16 cellular contexts compared by ENCODE assay signal in the genomic region with DNA sequence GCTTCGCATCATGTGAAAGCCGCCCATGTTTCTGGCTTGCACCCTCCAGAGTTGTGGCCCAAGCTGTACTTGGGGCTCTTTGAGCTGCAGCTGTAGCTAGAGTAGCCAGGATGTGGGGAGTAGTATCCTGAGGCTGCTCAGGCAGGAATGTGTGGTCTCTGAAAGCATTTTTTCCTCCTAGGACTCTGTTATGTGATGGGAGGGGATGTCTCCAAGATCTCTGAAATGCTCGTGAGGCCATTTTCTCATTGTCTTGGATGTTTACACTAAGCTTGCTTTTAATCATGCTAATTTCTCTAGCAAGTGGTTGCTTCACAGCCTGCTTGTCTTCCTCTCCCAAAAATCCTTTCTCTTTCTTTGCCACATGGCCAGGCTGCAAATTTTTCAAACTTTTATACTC.
DNase-seq lines count a peak whose midpoint lies in the region; ATAC-seq and TF ChIP-seq lines count a peak whose summit lies in the region.
"Had no signal": no experiment of that assay in that cellular context is flagged by ENCODE, and none has a peak within 500 bp of the region (broad histone marks: within the 10 kb centered on the region; RNA-seq: fewer than 3 reads in every experiment).

No MANE protein-coding gene starts in this region.

- H2BK12ac ChIP-seq in H9 (ENCODE audit: insufficient read length, low read depth, low read length), result no peak overlapping the region

- H3K4me1 ChIP-seq in H9 (ENCODE audit: insufficient read depth, low read length), result no peaks in the 10 kb centered on the region; the same call in 1 of the 2 replicates
- H3K4me1 ChIP-seq in NT2/D1 (ENCODE audit: insufficient read depth, insufficient read length), result peaks cover 2% of the 10 kb centered on the region
- no peaks in the 10 kb centered on the region for H3K4me1 ChIP-seq in iPS DF 6.9 (ENCODE audit: control insufficient read depth, insufficient read depth, low read length)
- H3K4me1 ChIP-seq in neural progenitor cell, result no peaks in the 10 kb centered on the region
- H3K4me1 ChIP-seq: BLaER1 treated with 17β-estradiol and CSF1 and Interleukin-3, amounts not matched to agents 10 nM and 100 nM; HAP-1 had no signal

- no peak overlapping the region for H2BK15ac ChIP-seq in H9 (ENCODE audit: low read depth, low read length)

- H4K5ac ChIP-seq in H9 (ENCODE audit: insufficient read length, low read depth, low read length), result no peak overlapping the region

- H3K18ac ChIP-seq in H9 (ENCODE audit: insufficient read length, low read depth, low read length), result no peak overlapping the region

- no peak overlapping the region for H3K4me3 Mint-ChIP-seq in H9
- H3K4me3 Mint-ChIP-seq in neural progenitor cell, result no peak overlapping the region
- H3K4me3 Mint-ChIP-seq in activated naive CD4-positive, alpha-beta T cell treated with anti-CD3 and anti-CD28 coated beads for 36 hours, result no peak overlapping the region
- H3K4me3 Mint-ChIP-seq: B cell; CD8-positive, alpha-beta T cell had no signal

- ATAC-seq in GM18519 (IDR thresholded peaks at IDR 0.05; ENCODE audit: low FRiP score, unreplicated experiment), result no peak
- ATAC-seq: CD8-positive, alpha-beta T cell; K562 had no signal

- no peaks in the 10 kb centered on the region for H3K23me2 ChIP-seq in H9 (ENCODE audit: insufficient read length, low read depth, low read length, poor library complexity, severe bottlenecking)

- H3K27me3 ChIP-seq in H9 (ENCODE audit: insufficient read depth, low read length) (no peaks in the 10 kb centered on the region), NT2/D1 (ENCODE audit: insufficient read depth, insufficient read length) (no peaks in the 10 kb centered on the region), iPS DF 6.9 (ENCODE audit: control insufficient read depth, insufficient read depth, low read length) (no peaks in the 10 kb centered on the region), neural progenitor cell (no peaks in the 10 kb centered on the region)
- H3K27me3 ChIP-seq: BLaER1 treated with 17β-estradiol and CSF1 and Interleukin-3, amounts not matched to agents 10 nM and 100 nM had no signal

- WGBS in H9 (ENCODE audit: extremely low coverage, insufficient read length, low lambda C conversion rate), result no CpG with 5 or more reads among the region's 3 CpGs
- WGBS in iPS DF 6.9 (ENCODE audit: insufficient coverage, insufficient read length), result no CpG with 5 or more reads among the region's 3 CpGs

- H3K27me3 Mint-ChIP-seq in H9 (ENCODE audit: low read depth) (no peaks in the 10 kb centered on the region), neural progenitor cell (ENCODE audit: insufficient read depth, low read depth) (peaks cover 3% of the 10 kb centered on the region)
- H3K27me3 Mint-ChIP-seq in activated naive CD4-positive, alpha-beta T cell treated with anti-CD3 and anti-CD28 coated beads for 36 hours (ENCODE audit: low read depth), result no peaks in the 10 kb centered on the region
- H3K27me3 Mint-ChIP-seq: B cell had no signal

- H3F3A ChIP-seq in neural progenitor cell (ENCODE audit: low read depth), result no peaks in the 10 kb centered on the region

- H3K9ac ChIP-seq in H9 (ENCODE audit: extremely low read depth, insufficient read length, low read length) (no peak overlapping the region), NT2/D1 (ENCODE audit: insufficient read length, low read depth) (no peak overlapping the region), neural progenitor cell (no peak overlapping the region)
- H3K9ac ChIP-seq: BLaER1 treated with 17β-estradiol and CSF1 and Interleukin-3, amounts not matched to agents 10 nM and 100 nM had no signal

- no peaks in the 10 kb centered on the region for H4K20me1 ChIP-seq in H9 (ENCODE audit: control insufficient read depth, insufficient read depth, insufficient read length)
- no peaks in the 10 kb centered on the region for H4K20me1 ChIP-seq in neural progenitor cell (ENCODE audit: low read depth)
- H4K20me1 ChIP-seq: BLaER1 treated with 17β-estradiol and CSF1 and Interleukin-3, amounts not matched to agents 10 nM and 100 nM had no signal

- TF ChIP-seq CTCF in H9 (conservative IDR thresholded peaks at IDR 0.05), result no peak
- no peak for TF ChIP-seq CTCF in neural progenitor cell (IDR thresholded peaks at IDR 0.05)

- H3K27ac Mint-ChIP-seq in H9 (peak overlapping the region in 2 of 3 experiments; percentile 83 to 87; a peak in 4 of 7 replicates), neural progenitor cell (no peak overlapping the region)
- H3K27ac Mint-ChIP-seq in activated naive CD4-positive, alpha-beta T cell treated with anti-CD3 and anti-CD28 coated beads for 36 hours, result no peak overlapping the region
- H3K27ac Mint-ChIP-seq: B cell; CD8-positive, alpha-beta T cell had no signal

- H3K9me3 Mint-ChIP-seq in H9 (peaks cover 69% of the 10 kb centered on the region in 2 experiments), neural progenitor cell (peaks cover 47% of the 10 kb centered on the region)
- peaks cover 18% of the 10 kb centered on the region for H3K9me3 Mint-ChIP-seq in activated naive CD4-positive, alpha-beta T cell treated with anti-CD3 and anti-CD28 coated beads for 36 hours

- H3K9me3 ChIP-seq in H9 (ENCODE audit: control insufficient read depth, low read depth, low read length) (no peaks in the 10 kb centered on the region), NT2/D1 (ENCODE audit: insufficient read depth, low read length) (peaks cover 57% of the 10 kb centered on the region), iPS DF 6.9 (ENCODE audit: control insufficient read depth, insufficient read depth, low read length) (no peaks in the 10 kb centered on the region; the same call in 1 of the 2 replicates), neural progenitor cell (ENCODE audit: low read depth) (peaks cover 9% of the 10 kb centered on the region)
- H3K9me3 ChIP-seq: HAP-1 had no signal

- H2AFZ ChIP-seq in H9 (ENCODE audit: low read length) (no peak overlapping the region), neural progenitor cell (replicated peaks) (peak overlapping the region; percentile 42)

- CTCF ChIA-PET in activated naive CD4-positive, alpha-beta T cell treated with anti-CD3 and anti-CD28 coated beads for 36 hours (lab: Charles Lee), result no interaction called here

- H4K91ac ChIP-seq in H9 (ENCODE audit: insufficient read length, low read depth, low read length), result no peak overlapping the region

- peaks cover 12 to 24% of the 10 kb centered on the region in 2 experiments for H3K4me1 Mint-ChIP-seq in H9
- H3K4me1 Mint-ChIP-seq in neural progenitor cell, result no peaks in the 10 kb centered on the region
- H3K4me1 Mint-ChIP-seq in activated naive CD4-positive, alpha-beta T cell treated with anti-CD3 and anti-CD28 coated beads for 36 hours (ENCODE audit: low read depth), result no peaks in the 10 kb centered on the region
- H3K4me1 Mint-ChIP-seq: B cell had no signal

- no peak overlapping the region for H2AK5ac ChIP-seq in H9 (ENCODE audit: insufficient read length, low read length)

- peaks cover 39 to 89% (median 42%) of the 10 kb centered on the region in 3 experiments for H3K36me3 Mint-ChIP-seq in H9 (ENCODE audit: insufficient read depth in 1 of 3, low read depth in 3 of 3)
- no peaks in the 10 kb centered on the region for H3K36me3 Mint-ChIP-seq in neural progenitor cell
- no peaks in the 10 kb centered on the region for H3K36me3 Mint-ChIP-seq in activated naive CD4-positive, alpha-beta T cell treated with anti-CD3 and anti-CD28 coated beads for 36 hours (ENCODE audit: low read depth)
- H3K36me3 Mint-ChIP-seq: CD8-positive, alpha-beta T cell had no signal

- H3K27ac ChIP-seq in H9 (ENCODE audit: insufficient read length, low read depth, low read length) (no peak overlapping the region), iPS DF 6.9 (ENCODE audit: low read length) (no peak overlapping the region), neural progenitor cell (no peak overlapping the region)
- H3K27ac ChIP-seq: BLaER1 treated with 17β-estradiol and CSF1 and Interleukin-3, amounts not matched to agents 10 nM and 100 nM had no signal

- no peak overlapping the region for H2BK120ac ChIP-seq in H9 (ENCODE audit: low read depth, low read length, poor library complexity, severe bottlenecking)

- H3K23ac ChIP-seq in H9 (ENCODE audit: insufficient read length, low read depth, low read length), result no peak overlapping the region

- H3K4me3 ChIP-seq in NT2/D1 (ENCODE audit: insufficient read length, low read depth), result no peak overlapping the region
- no peak overlapping the region for H3K4me3 ChIP-seq in iPS DF 6.9 (ENCODE audit: low read length)
- no peak overlapping the region for H3K4me3 ChIP-seq in neural progenitor cell
- H3K4me3 ChIP-seq: BLaER1 treated with 17β-estradiol and CSF1 and Interleukin-3, amounts not matched to agents 10 nM and 100 nM; HAP-1; K562 had no signal

- no peak overlapping the region for H2BK5ac ChIP-seq in H9 (ENCODE audit: insufficient read length, low read length)

- peak; percentile 49 for DNase-seq in H9
- peak; percentile 85 for DNase-seq in NT2/D1 (ENCODE audit: low read depth, low spot score)
- DNase-seq in iPS DF 6.9 (ENCODE audit: low read depth, low spot score), result peak; percentile 11
- DNase-seq in neural progenitor cell (ENCODE audit: low spot score), result no peak
- no peak for DNase-seq in activated naive CD4-positive, alpha-beta T cell treated with anti-CD3 and anti-CD28 coated beads for 36 hours
- DNase-seq in NCI-H510A treated with DMSO at 0.1 percent for 48 hours (lab: John Stamatoyannopoulos, UW), result no peak
- DNase-seq: Calu3; CD8-positive, alpha-beta T cell; DMS79 treated with DMSO at 0.1 percent for 48 hours; GOT3; IMR-90 had no signal

- no peak overlapping the region for H3K14ac ChIP-seq in H9 (ENCODE audit: insufficient read depth, low read length)

- no peak overlapping the region for H3K4me2 ChIP-seq in H9 (ENCODE audit: insufficient read depth, insufficient read length, low read length)
- H3K4me2 ChIP-seq in neural progenitor cell, result no peak overlapping the region
- H3K4me2 ChIP-seq: BLaER1 treated with 17β-estradiol and CSF1 and Interleukin-3, amounts not matched to agents 10 nM and 100 nM had no signal

- no peak overlapping the region for H2BK20ac ChIP-seq in H9 (ENCODE audit: low read depth, low read length, poor library complexity, severe bottlenecking)

- H3K79me1 ChIP-seq in H9 (ENCODE audit: insufficient read depth, low read depth, low read length, poor library complexity, severe bottlenecking), result no peaks in the 10 kb centered on the region

- no peak overlapping the region for H4K8ac ChIP-seq in H9 (replicated peaks; ENCODE audit: insufficient read length, low read depth, low read length)

- H3K36me3 ChIP-seq in NT2/D1 (ENCODE audit: insufficient read depth, insufficient read length, low read length) (no peaks in the 10 kb centered on the region), iPS DF 6.9 (ENCODE audit: control insufficient read depth, insufficient read depth, low read length) (no peaks in the 10 kb centered on the region), neural progenitor cell (peaks cover 10% of the 10 kb centered on the region)
- H3K36me3 ChIP-seq: BLaER1 treated with 17β-estradiol and CSF1 and Interleukin-3, amounts not matched to agents 10 nM and 100 nM; HAP-1 had no signal

- H3K56ac ChIP-seq in H9 (ENCODE audit: insufficient read length, low read depth, low read length), result no peak overlapping the region

- H3T11ph ChIP-seq in H9 (ENCODE audit: low read length), result no peak overlapping the region

- intact Hi-C loops in activated naive CD4-positive, alpha-beta T cell treated with anti-CD3 and anti-CD28 coated beads for 36 hours (cut with micrococcal nuclease), result no loop called here

- H3K79me2 ChIP-seq in H9 (ENCODE audit: insufficient read depth, low read length), result no peaks in the 10 kb centered on the region
- H3K79me2 ChIP-seq in neural progenitor cell (ENCODE audit: low read depth), result no peaks in the 10 kb centered on the region

- no peak overlapping the region for H3K4ac ChIP-seq in H9 (ENCODE audit: low read depth, low read length)

Comparison
In these comparisons a context has a peak if more than half of its experiments do, and no peak if none do; other contexts are left out.
1. DNase-seq: peak in H9 (single experiment), NT2/D1 (single experiment) and iPS DF 6.9 (single experiment); none in neural progenitor cell (single experiment), activated naive CD4-positive, alpha-beta T cell treated with anti-CD3 and anti-CD28 coated beads for 36 hours (single experiment) and NCI-H510A treated with DMSO at 0.1 percent for 48 hours (single experiment).
2. H3K27ac Mint-ChIP-seq: peak in H9 (2 of 3); none in neural progenitor cell (single experiment) and activated naive CD4-positive, alpha-beta T cell treated with anti-CD3 and anti-CD28 coated beads for 36 hours (single experiment).